Comparison of ENCODE assay signal across 1 cellular context in the genomic region with DNA sequence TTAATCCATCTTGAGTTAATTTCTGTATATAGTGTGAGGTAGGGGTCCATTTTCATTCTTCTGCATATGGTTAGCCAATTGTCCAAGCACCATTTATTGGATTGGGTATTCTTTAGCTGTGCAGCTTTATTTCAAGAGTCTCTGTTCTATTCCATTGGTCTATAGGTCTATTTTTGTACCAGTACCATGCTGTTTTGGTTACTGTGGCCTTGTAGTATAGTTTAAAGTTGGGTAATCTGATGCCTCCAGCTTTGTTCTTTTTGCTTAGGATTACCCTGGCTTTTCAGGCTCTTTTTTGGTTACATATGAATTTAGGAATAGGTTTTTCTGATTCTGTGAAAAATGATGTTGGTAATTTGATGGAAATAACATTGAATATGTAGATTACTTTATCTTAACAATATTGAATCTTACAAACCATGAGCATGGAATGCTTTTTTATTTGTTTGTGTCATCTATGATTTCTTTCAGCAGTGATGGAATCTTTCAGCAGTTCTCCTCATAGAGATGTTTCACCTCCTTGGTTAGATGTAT.
TF ChIP-seq lines count a peak whose summit lies in the region.

No MANE protein-coding gene starts in this region.

TF ChIP-seq in K562, 482 proteins besides CTCF, POLR2A, EP300 and RAD21 (continued from another document):
- TF ChIP-seq, protein P1, sequence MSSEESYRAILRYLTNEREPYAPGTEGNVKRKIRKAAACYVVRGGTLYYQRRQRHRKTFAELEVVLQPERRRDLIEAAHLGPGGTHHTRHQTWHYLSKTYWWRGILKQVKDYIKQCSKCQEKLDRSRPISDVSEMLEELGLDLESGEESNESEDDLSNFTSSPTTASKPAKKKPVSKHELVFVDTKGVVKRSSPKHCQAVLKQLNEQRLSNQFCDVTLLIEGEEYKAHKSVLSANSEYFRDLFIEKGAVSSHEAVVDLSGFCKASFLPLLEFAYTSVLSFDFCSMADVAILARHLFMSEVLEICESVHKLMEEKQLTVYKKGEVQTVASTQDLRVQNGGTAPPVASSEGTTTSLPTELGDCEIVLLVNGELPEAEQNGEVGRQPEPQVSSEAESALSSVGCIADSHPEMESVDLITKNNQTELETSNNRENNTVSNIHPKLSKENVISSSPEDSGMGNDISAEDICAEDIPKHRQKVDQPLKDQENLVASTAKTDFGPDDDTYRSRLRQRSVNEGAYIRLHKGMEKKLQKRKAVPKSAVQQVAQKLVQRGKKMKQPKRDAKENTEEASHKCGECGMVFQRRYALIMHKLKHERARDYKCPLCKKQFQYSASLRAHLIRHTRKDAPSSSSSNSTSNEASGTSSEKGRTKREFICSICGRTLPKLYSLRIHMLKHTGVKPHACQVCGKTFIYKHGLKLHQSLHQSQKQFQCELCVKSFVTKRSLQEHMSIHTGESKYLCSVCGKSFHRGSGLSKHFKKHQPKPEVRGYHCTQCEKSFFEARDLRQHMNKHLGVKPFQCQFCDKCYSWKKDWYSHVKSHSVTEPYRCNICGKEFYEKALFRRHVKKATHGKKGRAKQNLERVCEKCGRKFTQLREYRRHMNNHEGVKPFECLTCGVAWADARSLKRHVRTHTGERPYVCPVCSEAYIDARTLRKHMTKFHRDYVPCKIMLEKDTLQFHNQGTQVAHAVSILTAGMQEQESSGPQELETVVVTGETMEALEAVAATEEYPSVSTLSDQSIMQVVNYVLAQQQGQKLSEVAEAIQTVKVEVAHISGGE (CRISPR knock-in tag; IDR thresholded peaks at IDR 0.05): 0 out of 6 replicates have a peak, but pooled peaks of 1 of the 3 experiments have one; percentile 41
- TF ChIP-seq CBX1 (IDR thresholded peaks at IDR 0.05; ENCODE audit: low read depth) (0 out of 2 replicates have a peak, but pooled peaks have one; percentile 49), ELF1 (tag; IDR thresholded peaks at IDR 0.05) (peak; percentile 15; the same call in 1 of the 2 replicates), TRIM28 (IDR thresholded peaks at IDR 0.05) (peak; percentile 57; the same call in 1 of the 2 replicates), ZBED1 (IDR thresholded peaks at IDR 0.05) (no peak), PHB2 (IDR thresholded peaks at IDR 0.05; ENCODE audit: low read depth) (no peak), MCM3 (IDR thresholded peaks at IDR 0.05) (no peak), CXXC5 (CRISPR knock-in tag; IDR thresholded peaks at IDR 0.05) (peak; percentile 7; the same call in 1 of the 2 replicates), ILK (tag; IDR thresholded peaks at IDR 0.05; ENCODE audit: borderline replicate concordance, low read depth) (0 out of 2 replicates have a peak, but pooled peaks have one; percentile 18), ZNF124 (CRISPR knock-in tag; IDR thresholded peaks at IDR 0.05) (no peak), SMARCA5 (IDR thresholded peaks at IDR 0.05) (0 out of 2 replicates have a peak, but pooled peaks have one; percentile 39), KLF1 (tag; IDR thresholded peaks at IDR 0.05) (no peak), CHD1 (IDR thresholded peaks at IDR 0.05; ENCODE audit: low read length) (no peak), CHCHD3 (CRISPR knock-in tag; IDR thresholded peaks at IDR 0.05) (no peak), ZNF431 (CRISPR knock-in tag; IDR thresholded peaks at IDR 0.05) (no peak), ZNF696 (CRISPR knock-in tag; conservative IDR thresholded peaks at IDR 0.05) (no peak), ARID2 (IDR thresholded peaks at IDR 0.05) (no peak), BCOR (IDR thresholded peaks at IDR 0.05) (peak; percentile 78)
- TF ChIP-seq, protein P2, sequence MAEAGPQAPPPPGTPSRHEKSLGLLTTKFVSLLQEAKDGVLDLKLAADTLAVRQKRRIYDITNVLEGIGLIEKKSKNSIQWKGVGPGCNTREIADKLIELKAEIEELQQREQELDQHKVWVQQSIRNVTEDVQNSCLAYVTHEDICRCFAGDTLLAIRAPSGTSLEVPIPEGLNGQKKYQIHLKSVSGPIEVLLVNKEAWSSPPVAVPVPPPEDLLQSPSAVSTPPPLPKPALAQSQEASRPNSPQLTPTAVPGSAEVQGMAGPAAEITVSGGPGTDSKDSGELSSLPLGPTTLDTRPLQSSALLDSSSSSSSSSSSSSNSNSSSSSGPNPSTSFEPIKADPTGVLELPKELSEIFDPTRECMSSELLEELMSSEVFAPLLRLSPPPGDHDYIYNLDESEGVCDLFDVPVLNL (CRISPR knock-in tag; IDR thresholded peaks at IDR 0.05; ENCODE audit: low read depth): no peak
- TF ChIP-seq, protein P3, sequence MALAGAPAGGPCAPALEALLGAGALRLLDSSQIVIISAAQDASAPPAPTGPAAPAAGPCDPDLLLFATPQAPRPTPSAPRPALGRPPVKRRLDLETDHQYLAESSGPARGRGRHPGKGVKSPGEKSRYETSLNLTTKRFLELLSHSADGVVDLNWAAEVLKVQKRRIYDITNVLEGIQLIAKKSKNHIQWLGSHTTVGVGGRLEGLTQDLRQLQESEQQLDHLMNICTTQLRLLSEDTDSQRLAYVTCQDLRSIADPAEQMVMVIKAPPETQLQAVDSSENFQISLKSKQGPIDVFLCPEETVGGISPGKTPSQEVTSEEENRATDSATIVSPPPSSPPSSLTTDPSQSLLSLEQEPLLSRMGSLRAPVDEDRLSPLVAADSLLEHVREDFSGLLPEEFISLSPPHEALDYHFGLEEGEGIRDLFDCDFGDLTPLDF (CRISPR knock-in tag; IDR thresholded peaks at IDR 0.05): 0 out of 2 replicates have a peak, but pooled peaks have one; percentile 35
- TF ChIP-seq, protein P4, sequence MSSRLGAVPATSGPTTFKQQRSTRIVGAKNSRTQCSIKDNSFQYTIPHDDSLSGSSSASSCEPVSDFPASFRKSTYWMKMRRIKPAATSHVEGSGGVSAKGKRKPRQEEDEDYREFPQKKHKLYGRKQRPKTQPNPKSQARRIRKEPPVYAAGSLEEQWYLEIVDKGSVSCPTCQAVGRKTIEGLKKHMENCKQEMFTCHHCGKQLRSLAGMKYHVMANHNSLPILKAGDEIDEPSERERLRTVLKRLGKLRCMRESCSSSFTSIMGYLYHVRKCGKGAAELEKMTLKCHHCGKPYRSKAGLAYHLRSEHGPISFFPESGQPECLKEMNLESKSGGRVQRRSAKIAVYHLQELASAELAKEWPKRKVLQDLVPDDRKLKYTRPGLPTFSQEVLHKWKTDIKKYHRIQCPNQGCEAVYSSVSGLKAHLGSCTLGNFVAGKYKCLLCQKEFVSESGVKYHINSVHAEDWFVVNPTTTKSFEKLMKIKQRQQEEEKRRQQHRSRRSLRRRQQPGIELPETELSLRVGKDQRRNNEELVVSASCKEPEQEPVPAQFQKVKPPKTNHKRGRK (tag; IDR thresholded peaks at IDR 0.05): peak; percentile 79
- TF ChIP-seq, protein P5, sequence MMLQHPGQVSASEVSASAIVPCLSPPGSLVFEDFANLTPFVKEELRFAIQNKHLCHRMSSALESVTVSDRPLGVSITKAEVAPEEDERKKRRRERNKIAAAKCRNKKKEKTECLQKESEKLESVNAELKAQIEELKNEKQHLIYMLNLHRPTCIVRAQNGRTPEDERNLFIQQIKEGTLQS (IDR thresholded peaks at IDR 0.05): no peak
- TF ChIP-seq, protein P5 (CRISPR knock-in tag; conservative IDR thresholded peaks at IDR 0.05): no peak
- TF ChIP-seq, protein P6, sequence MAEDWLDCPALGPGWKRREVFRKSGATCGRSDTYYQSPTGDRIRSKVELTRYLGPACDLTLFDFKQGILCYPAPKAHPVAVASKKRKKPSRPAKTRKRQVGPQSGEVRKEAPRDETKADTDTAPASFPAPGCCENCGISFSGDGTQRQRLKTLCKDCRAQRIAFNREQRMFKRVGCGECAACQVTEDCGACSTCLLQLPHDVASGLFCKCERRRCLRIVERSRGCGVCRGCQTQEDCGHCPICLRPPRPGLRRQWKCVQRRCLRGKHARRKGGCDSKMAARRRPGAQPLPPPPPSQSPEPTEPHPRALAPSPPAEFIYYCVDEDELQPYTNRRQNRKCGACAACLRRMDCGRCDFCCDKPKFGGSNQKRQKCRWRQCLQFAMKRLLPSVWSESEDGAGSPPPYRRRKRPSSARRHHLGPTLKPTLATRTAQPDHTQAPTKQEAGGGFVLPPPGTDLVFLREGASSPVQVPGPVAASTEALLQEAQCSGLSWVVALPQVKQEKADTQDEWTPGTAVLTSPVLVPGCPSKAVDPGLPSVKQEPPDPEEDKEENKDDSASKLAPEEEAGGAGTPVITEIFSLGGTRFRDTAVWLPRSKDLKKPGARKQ (CRISPR knock-in tag; IDR thresholded peaks at IDR 0.05): 0 out of 2 replicates have a peak, but pooled peaks have one; percentile 26
- TF ChIP-seq, protein P7, sequence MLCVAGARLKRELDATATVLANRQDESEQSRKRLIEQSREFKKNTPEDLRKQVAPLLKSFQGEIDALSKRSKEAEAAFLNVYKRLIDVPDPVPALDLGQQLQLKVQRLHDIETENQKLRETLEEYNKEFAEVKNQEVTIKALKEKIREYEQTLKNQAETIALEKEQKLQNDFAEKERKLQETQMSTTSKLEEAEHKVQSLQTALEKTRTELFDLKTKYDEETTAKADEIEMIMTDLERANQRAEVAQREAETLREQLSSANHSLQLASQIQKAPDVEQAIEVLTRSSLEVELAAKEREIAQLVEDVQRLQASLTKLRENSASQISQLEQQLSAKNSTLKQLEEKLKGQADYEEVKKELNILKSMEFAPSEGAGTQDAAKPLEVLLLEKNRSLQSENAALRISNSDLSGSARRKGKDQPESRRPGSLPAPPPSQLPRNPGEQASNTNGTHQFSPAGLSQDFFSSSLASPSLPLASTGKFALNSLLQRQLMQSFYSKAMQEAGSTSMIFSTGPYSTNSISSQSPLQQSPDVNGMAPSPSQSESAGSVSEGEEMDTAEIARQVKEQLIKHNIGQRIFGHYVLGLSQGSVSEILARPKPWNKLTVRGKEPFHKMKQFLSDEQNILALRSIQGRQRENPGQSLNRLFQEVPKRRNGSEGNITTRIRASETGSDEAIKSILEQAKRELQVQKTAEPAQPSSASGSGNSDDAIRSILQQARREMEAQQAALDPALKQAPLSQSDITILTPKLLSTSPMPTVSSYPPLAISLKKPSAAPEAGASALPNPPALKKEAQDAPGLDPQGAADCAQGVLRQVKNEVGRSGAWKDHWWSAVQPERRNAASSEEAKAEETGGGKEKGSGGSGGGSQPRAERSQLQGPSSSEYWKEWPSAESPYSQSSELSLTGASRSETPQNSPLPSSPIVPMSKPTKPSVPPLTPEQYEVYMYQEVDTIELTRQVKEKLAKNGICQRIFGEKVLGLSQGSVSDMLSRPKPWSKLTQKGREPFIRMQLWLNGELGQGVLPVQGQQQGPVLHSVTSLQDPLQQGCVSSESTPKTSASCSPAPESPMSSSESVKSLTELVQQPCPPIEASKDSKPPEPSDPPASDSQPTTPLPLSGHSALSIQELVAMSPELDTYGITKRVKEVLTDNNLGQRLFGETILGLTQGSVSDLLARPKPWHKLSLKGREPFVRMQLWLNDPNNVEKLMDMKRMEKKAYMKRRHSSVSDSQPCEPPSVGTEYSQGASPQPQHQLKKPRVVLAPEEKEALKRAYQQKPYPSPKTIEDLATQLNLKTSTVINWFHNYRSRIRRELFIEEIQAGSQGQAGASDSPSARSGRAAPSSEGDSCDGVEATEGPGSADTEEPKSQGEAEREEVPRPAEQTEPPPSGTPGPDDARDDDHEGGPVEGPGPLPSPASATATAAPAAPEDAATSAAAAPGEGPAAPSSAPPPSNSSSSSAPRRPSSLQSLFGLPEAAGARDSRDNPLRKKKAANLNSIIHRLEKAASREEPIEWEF (CRISPR knock-in tag; IDR thresholded peaks at IDR 0.05): no peak
